ENCODE assay signal across 13 cellular contexts in the genomic region with DNA sequence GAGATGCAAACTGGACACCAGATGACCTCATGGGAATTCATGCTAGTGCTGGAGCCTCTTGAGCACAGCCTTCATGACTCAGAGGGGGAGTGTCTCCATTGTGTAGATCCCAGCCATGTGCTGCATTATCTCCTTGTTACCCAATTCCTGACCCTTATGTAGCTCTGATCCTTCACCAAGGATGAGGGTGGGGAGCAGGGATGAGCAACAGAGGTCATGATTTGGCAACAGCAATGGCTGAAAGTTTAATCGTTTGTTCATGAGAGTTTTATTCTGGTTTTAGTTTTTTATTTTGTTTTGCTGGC. TPM values are rescaled to one million over a fixed set of nuclear protein-coding genes. Genes with fewer than 3 reads are reported as not detected.
DNase-seq lines count a peak whose midpoint lies in the region; ATAC-seq and TF ChIP-seq lines count a peak whose summit lies in the region.
"Had no signal": no experiment of that assay in that cellular context is flagged by ENCODE, and none has a peak within 500 bp of the region (broad histone marks: within the 10 kb centered on the region; RNA-seq: fewer than 3 reads in every experiment).

No MANE protein-coding gene starts in this region.

- 42% methylated on average over 1 of the region's 1 CpG; no CpG with 5 or more reads in 1 of the 2 donors for WGBS in transverse colon (ENCODE audit: low coverage in 1 of 2), 2 donors
- 76 to 78% methylated on average over 1 of the region's 1 CpG for WGBS in sigmoid colon, 2 donors

- no peaks in the 10 kb centered on the region for H3K9me3 Mint-ChIP-seq in MCF 10A (ENCODE audit: unreplicated experiment)
- H3K9me3 Mint-ChIP-seq: activated naive CD4-positive, alpha-beta T cell treated with anti-CD3 and anti-CD28 coated beads, Interleukin-2, amount 50 U/mL, for 72 hours had no signal

- ATAC-seq in GM18502 (IDR thresholded peaks at IDR 0.05; ENCODE audit: poor library complexity, unreplicated experiment) (no peak), HG03442 (IDR thresholded peaks at IDR 0.05; ENCODE audit: unreplicated experiment) (no peak)
- ATAC-seq: activated naive CD4-positive, alpha-beta T cell treated with anti-CD3 and anti-CD28 coated beads, Interleukin-2, amount 50 U/mL, for 72 hours had no signal

- no TSS peak for BruUV-seq in MCF 10A (replicated peaks; lab: Mats Ljungman, UMichigan)

- H3K27me3 ChIP-seq in breast epithelium (no peaks in the 10 kb centered on the region), transverse colon (no peaks in the 10 kb centered on the region), sigmoid colon (no peaks in the 10 kb centered on the region)
- H3K27me3 ChIP-seq: esophagus muscularis mucosa had no signal

- no peak overlapping the region for H3K4me3 ChIP-seq in breast epithelium
- H3K4me3 ChIP-seq in fibroblast of villous mesenchyme (ENCODE audit: low read depth, low read length) = no peak overlapping the region
- no peak overlapping the region for H3K4me3 ChIP-seq in transverse colon
- no peak overlapping the region for H3K4me3 ChIP-seq in sigmoid colon
- H3K4me3 ChIP-seq: esophagus muscularis mucosa had no signal

- H3K27ac ChIP-seq in breast epithelium = no peak overlapping the region
- H3K27ac ChIP-seq in transverse colon = peak overlapping the region in 3 of 4 donors; percentile 12 to 31 (median 17)
- H3K27ac ChIP-seq in sigmoid colon = no peak overlapping the region

- no peaks in the 10 kb centered on the region for H3K36me3 Mint-ChIP-seq in MCF 10A (ENCODE audit: insufficient read depth, unreplicated experiment)
- H3K36me3 Mint-ChIP-seq: activated naive CD4-positive, alpha-beta T cell treated with anti-CD3 and anti-CD28 coated beads, Interleukin-2, amount 50 U/mL, for 72 hours had no signal

- no peak overlapping the region for H3K4me3 Mint-ChIP-seq in MCF 10A (ENCODE audit: unreplicated experiment)
- H3K4me3 Mint-ChIP-seq: nephron progenitor cell had no signal

- TF ChIP-seq POLR2A in breast epithelium (IDR thresholded peaks at IDR 0.05) = no peak
- TF ChIP-seq POLR2A in transverse colon (IDR thresholded peaks at IDR 0.05) = no peak
- no peak for TF ChIP-seq POLR2A in sigmoid colon (IDR thresholded peaks at IDR 0.05)

- no peak overlapping the region for H3K27ac Mint-ChIP-seq in MCF 10A (ENCODE audit: low read depth, unreplicated experiment)
- H3K27ac Mint-ChIP-seq: activated naive CD4-positive, alpha-beta T cell treated with anti-CD3 and anti-CD28 coated beads, Interleukin-2, amount 50 U/mL, for 72 hours; nephron progenitor cell had no signal

- no peak for TF ChIP-seq EP300 in transverse colon (IDR thresholded peaks at IDR 0.05; ENCODE audit: low read depth)
- TF ChIP-seq EP300 in sigmoid colon (IDR thresholded peaks at IDR 0.05) = no peak

- DNase-seq in MCF 10A (ENCODE audit: unreplicated experiment) (peak; percentile 98), breast epithelium (ENCODE audit: low spot score in 2 of 2) (no peak), RPMI7951 (ENCODE audit: low read depth) (peak; percentile 96), fibroblast of villous mesenchyme (ENCODE audit: low read depth) (peak; percentile 100), transverse colon (no peak), sigmoid colon (no peak)
- DNase-seq: activated CD4-positive, CD25-positive, alpha-beta regulatory T cell; GOT3; nephron progenitor cell had no signal

- H3K9me3 ChIP-seq in breast epithelium (no peaks in the 10 kb centered on the region), transverse colon (no peaks in the 10 kb centered on the region), sigmoid colon (no peaks in the 10 kb centered on the region)
- H3K9me3 ChIP-seq: esophagus muscularis mucosa had no signal

- CTCF ChIA-PET in MCF 10A (lab: Yijun Ruan, JAX) = interaction anchor here (0.7 to 2.0 kb wide), 3 partner anchors 9 to 29 kb away, joined by 3 to 8 read pairs (median 3); partner anchors contain the start of gene BDKRB1

- peaks cover 29% of the 10 kb centered on the region for H3K4me1 Mint-ChIP-seq in MCF 10A (ENCODE audit: insufficient read depth, unreplicated experiment)

- in situ Hi-C loops in transverse colon (cut with MboI; ENCODE audit: low pct_ligation_motif_present in 1 of 4, low pct_unique_long_range_greater_than_20kb in 1 of 4, low sequenced_read_pairs in 3 of 4) = no loop called here

- intact Hi-C loops in MCF 10A (cut with micrococcal nuclease) = no loop called here
- intact Hi-C loops in breast epithelium (cut with DNase I; ENCODE audit: low total_unique reads) = no loop called here
- intact Hi-C loops in transverse colon (cut with DNase I; ENCODE audit: low total_unique reads) = no loop called here
- intact Hi-C loops in sigmoid colon (cut with DNase I) = no loop called here

- POLR2A ChIA-PET in MCF 10A (lab: Yijun Ruan, JAX) = interaction anchor here (0.7 to 2.4 kb wide), 6 partner anchors 9 to 410 kb away, joined by 3 to 7 read pairs (median 4); partner anchors contain the start of genes BDKRB1 and GSKIP

- H3K36me3 ChIP-seq in breast epithelium (no peaks in the 10 kb centered on the region), transverse colon (no peaks in the 10 kb centered on the region), sigmoid colon (peaks cover 0 to 7% (median 3%) of the 10 kb centered on the region in 4 donors)

- TF ChIP-seq CTCF in MCF 10A (IDR thresholded peaks at IDR 0.05; ENCODE audit: unreplicated experiment) (no peak), breast epithelium (IDR thresholded peaks at IDR 0.05) (no peak), fibroblast of villous mesenchyme (IDR thresholded peaks at IDR 0.05; ENCODE audit: insufficient read depth, low read depth, low read length) (no peak), transverse colon (IDR thresholded peaks at IDR 0.05) (no peak), sigmoid colon (IDR thresholded peaks at IDR 0.05) (no peak)

- no peaks in the 10 kb centered on the region for H3K4me1 ChIP-seq in breast epithelium
- H3K4me1 ChIP-seq in transverse colon = peaks cover 0 to 20% (median 1%) of the 10 kb centered on the region in 4 donors
- peaks cover 0 to 19% (median 15%) of the 10 kb centered on the region in 4 donors for H3K4me1 ChIP-seq in sigmoid colon
- H3K4me1 ChIP-seq: esophagus muscularis mucosa had no signal

- H3K27me3 Mint-ChIP-seq in MCF 10A (ENCODE audit: insufficient read depth, unreplicated experiment) = no peaks in the 10 kb centered on the region

RNA-seq across cellular contexts. Expression of gene BDKRB1, which starts 9.5 kb away (rescaled TPM):
- 0.32 and 0.51 TPM in 2 replicates for total RNA-seq in MCF 10A (2022)
- 1 to 10 TPM in 1 of 3 donors, not detected in 2; 5.9 TPM for total RNA-seq in breast epithelium
- 7.1 and 9.2 TPM in 2 replicates for total RNA-seq in RPMI7951 (2014; rRNA removed; shearing (Covaris generic))
- total RNA-seq in fibroblast of villous mesenchyme = 5.8 and 15.1 TPM in 2 replicates
- 1 to 10 TPM; 1.1 to 4.4 (median 2.3) TPM for total RNA-seq in transverse colon
- total RNA-seq in sigmoid colon = 1 to 10 TPM in 2 of 4 donors, under 1 TPM in 2; 0.33 to 2.9 (median 0.73) TPM
- 1 to 10 TPM; 2.4 to 4.9 (median 4.2) TPM for polyA plus RNA-seq in sigmoid colon
- total RNA-seq: activated naive CD4-positive, alpha-beta T cell treated with anti-CD3 and anti-CD28 coated beads, Interleukin-2, amount 50 U/mL, for 72 hours had no signal

RNA-seq across cellular contexts. Expression of gene BDKRB2, which starts 41.8 kb away (rescaled TPM):
- total RNA-seq in MCF 10A (2022) (1.4 and 2.8 TPM in 2 replicates), breast epithelium (1 to 10 TPM; 1.1 to 5.6 (median 4.2) TPM), fibroblast of villous mesenchyme (51.5 and 105 TPM in 2 replicates), transverse colon (10 to 100 TPM in 3 of 4 donors, 1 to 10 TPM in 1; 2.6 to 19.8 (median 17.4) TPM), sigmoid colon (1 to 10 TPM; 1.8 to 4.5 (median 3.9) TPM)
- 13.1 and 15.9 TPM in 2 replicates for total RNA-seq in RPMI7951 (2014; rRNA removed; shearing (Covaris generic))
- 10 to 100 TPM in 1 of 3 donors, 1 to 10 TPM in 2; 6.0 to 10.8 (median 8.7) TPM for polyA plus RNA-seq in sigmoid colon

Comparison
In these comparisons a context has a peak if more than half of its experiments do, and no peak if none do; other contexts are left out.
1. DNase-seq: peak in MCF 10A (single experiment), RPMI7951 (single experiment) and fibroblast of villous mesenchyme (single experiment); none in breast epithelium (0 of 2), transverse colon (single experiment) and sigmoid colon (single experiment).
2. H3K27ac ChIP-seq: peak in transverse colon (3 of 4); none in breast epithelium (0 of 2) and sigmoid colon (0 of 4).